In genomic region chr1:95002657-95003432, GRCh38 we compare ENCODE assay signal across 10 cellular contexts.
A peak's percentile ranks its signal among the peaks of the same experiment; 100 is the strongest.
DNase-seq lines count a peak whose midpoint lies in the region; ATAC-seq, FAIRE-seq and TF ChIP-seq lines count a peak whose summit lies in the region.
"Had no signal": no experiment of that assay in that cellular context is flagged by ENCODE, and none has a peak within 500 bp of the region (broad histone marks: within the 10 kb centered on the region; RNA-seq: fewer than 3 reads in every experiment).

No MANE protein-coding gene starts in this region.

- no peak overlapping the region for H3K4me3 Mint-ChIP-seq in Caco-2 (ENCODE audit: unreplicated experiment)
- H3K4me3 Mint-ChIP-seq: activated naive CD4-positive, alpha-beta T cell treated with anti-CD3 and anti-CD28 coated beads, Interleukin-2, amount 50 U/mL, for 24 hours had no signal

- H3K4me1 ChIP-seq in BE2C (no peaks in the 10 kb centered on the region; the same call in 1 of the 2 replicates), Caco-2 (peaks cover 5% of the 10 kb centered on the region; the same call in 1 of the 2 replicates), small intestine (ENCODE audit: control insufficient read depth in 2 of 2, insufficient read depth in 1 of 2, low read depth in 1 of 2, low read length in 1 of 2) (peaks cover 0 to 3% of the 10 kb centered on the region in 2 donors)

- peak overlapping the region in 1 of 2 donors; percentile 21 for H3K27ac ChIP-seq in small intestine (ENCODE audit: low read depth in 1 of 2, low read length in 1 of 2)

- no peak for TF ChIP-seq CTCF in BE2C (IDR thresholded peaks at IDR 0.05; ENCODE audit: low read depth, low read length)
- TF ChIP-seq CTCF in fibroblast of mammary gland (conservative IDR thresholded peaks at IDR 0.05; ENCODE audit: control insufficient read depth, insufficient read depth, low read depth, low read length): no peak
- no peak for TF ChIP-seq CTCF in omental fat pad (IDR thresholded peaks at IDR 0.05)
- TF ChIP-seq CTCF in Caco-2 (IDR thresholded peaks at IDR 0.05; ENCODE audit: insufficient read depth in 1 of 2, low read depth in 1 of 2, low read length in 1 of 2, severe bottlenecking in 1 of 2, unreplicated experiment in 1 of 2): no peak

- no peak overlapping the region for H3K27ac Mint-ChIP-seq in Caco-2 (ENCODE audit: unreplicated experiment)
- H3K27ac Mint-ChIP-seq: activated naive CD4-positive, alpha-beta T cell treated with anti-CD3 and anti-CD28 coated beads, Interleukin-2, amount 50 U/mL, for 24 hours had no signal

- BruUV-seq in Caco-2 (replicated peaks; lab: Mats Ljungman, UMichigan): no TSS peak

- H3K36me3 Mint-ChIP-seq in Caco-2 (ENCODE audit: insufficient read depth, unreplicated experiment): no peaks in the 10 kb centered on the region

- H3K36me3 ChIP-seq in BE2C (no peaks in the 10 kb centered on the region), Caco-2 (ENCODE audit: control insufficient read depth, insufficient read depth, low read length) (no peaks in the 10 kb centered on the region), small intestine (ENCODE audit: control insufficient read depth in 2 of 2, insufficient read depth in 2 of 2, low read length in 2 of 2) (no peaks in the 10 kb centered on the region)

- POLR2A ChIA-PET in Caco-2 (lab: Charles Lee): no interaction called here

- H3K4me1 Mint-ChIP-seq in Caco-2 (ENCODE audit: low read depth, unreplicated experiment): peaks cover 2% of the 10 kb centered on the region
- H3K4me1 Mint-ChIP-seq: activated naive CD4-positive, alpha-beta T cell treated with anti-CD3 and anti-CD28 coated beads, Interleukin-2, amount 50 U/mL, for 24 hours had no signal

- ATAC-seq in omental fat pad (ENCODE audit: low FRiP score) (peak; percentile 59), HG03442 (IDR thresholded peaks at IDR 0.05; ENCODE audit: unreplicated experiment) (no peak)

- H3K4me3 ChIP-seq in BE2C (ENCODE audit: low read depth, low read length): no peak overlapping the region
- H3K4me3 ChIP-seq in fibroblast of mammary gland (ENCODE audit: control insufficient read depth, low read depth, low read length): no peak overlapping the region
- no peak overlapping the region for H3K4me3 ChIP-seq in Caco-2 (ENCODE audit: low read depth, low read length)
- H3K4me3 ChIP-seq in small intestine (ENCODE audit: low read depth in 1 of 2, low read length in 2 of 2): no peak overlapping the region

- H3K9me3 Mint-ChIP-seq in Caco-2 (ENCODE audit: unreplicated experiment): no peaks in the 10 kb centered on the region
- H3K9me3 Mint-ChIP-seq: activated naive CD4-positive, alpha-beta T cell treated with anti-CD3 and anti-CD28 coated beads, Interleukin-2, amount 50 U/mL, for 24 hours had no signal

- H3K27me3 Mint-ChIP-seq in Caco-2 (ENCODE audit: insufficient read depth, unreplicated experiment): no peaks in the 10 kb centered on the region
- H3K27me3 Mint-ChIP-seq: activated naive CD4-positive, alpha-beta T cell treated with anti-CD3 and anti-CD28 coated beads, Interleukin-2, amount 50 U/mL, for 24 hours had no signal

- CTCF ChIA-PET in Caco-2 (lab: Charles Lee): no interaction called here

- H3K9me3 ChIP-seq in BE2C: no peaks in the 10 kb centered on the region
- no peaks in the 10 kb centered on the region for H3K9me3 ChIP-seq in Caco-2
- H3K9me3 ChIP-seq in small intestine (ENCODE audit: control insufficient read depth, low read depth): no peaks in the 10 kb centered on the region

- intact Hi-C loops in Caco-2 (cut with micrococcal nuclease; ENCODE audit: unreplicated experiment): no loop called here

- DNase-seq in BE2C: peak; percentile 30
- DNase-seq in NCI-H69 (lab: John Stamatoyannopoulos, UW): peak; percentile 60
- DNase-seq in fibroblast of mammary gland (ENCODE audit: low read depth): peak; percentile 46
- no peak for DNase-seq in omental fat pad (ENCODE audit: low spot score)
- DNase-seq in HuH-7 (ENCODE audit: low spot score): no peak
- DNase-seq in Caco-2: no peak
- DNase-seq in small intestine: no peak
- DNase-seq: NCI-H2029 treated with DMSO at 0.1 percent for 48 hours had no signal

- 15 to 31% (median 25%) methylated on average over 6 of the region's 6 CpGs for WGBS in small intestine, 3 donors

- FAIRE-seq in small intestine (lab: Jason Lieb, UNC): no peak

- H3K27me3 ChIP-seq in BE2C (no peaks in the 10 kb centered on the region), Caco-2 (replicated peaks; ENCODE audit: control insufficient read depth, insufficient read depth, low read length) (no peaks in the 10 kb centered on the region), small intestine (ENCODE audit: control insufficient read depth in 2 of 2, insufficient read depth in 2 of 2, low read length in 2 of 2) (no peaks in the 10 kb centered on the region)

Comparison
In these comparisons a context has a peak if more than half of its experiments do, and no peak if none do; other contexts are left out.
1. DNase-seq: peak in BE2C (single experiment), NCI-H69 (single experiment) and fibroblast of mammary gland (single experiment); none in omental fat pad (single experiment), HuH-7 (single experiment), Caco-2 (0 of 2) and small intestine (single experiment).